Comparison of ENCODE assay signal across 10 cellular contexts in the genomic region with DNA sequence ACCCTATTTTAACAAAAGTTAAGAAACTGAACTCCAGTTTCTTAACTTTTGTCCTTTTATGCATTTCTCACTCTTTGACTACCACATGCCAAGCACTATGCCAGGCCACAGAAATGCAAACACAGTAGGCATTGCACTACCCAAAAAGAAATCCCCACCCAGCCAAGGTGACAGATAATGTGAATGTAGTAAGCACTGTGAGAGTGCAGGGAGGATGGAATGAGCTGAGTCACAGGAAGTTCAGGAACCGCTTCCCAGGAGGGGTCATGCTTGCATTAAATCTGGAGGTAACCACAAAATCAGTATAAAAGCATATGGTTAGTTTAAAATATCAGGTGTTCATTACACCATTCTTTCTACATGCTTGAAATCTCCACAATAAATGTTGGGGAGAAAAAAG. TPM values are rescaled to one million over a fixed set of nuclear protein-coding genes. Genes with fewer than 3 reads are reported as not detected.
DNase-seq lines count a peak whose midpoint lies in the region; ATAC-seq and TF ChIP-seq lines count a peak whose summit lies in the region.
"Had no signal": no experiment of that assay in that cellular context is flagged by ENCODE, and none has a peak within 500 bp of the region (broad histone marks: within the 10 kb centered on the region; RNA-seq: fewer than 3 reads in every experiment).

No MANE protein-coding gene starts in this region.

- TF ChIP-seq POLR2A in stomach (IDR thresholded peaks at IDR 0.05): no peak
- TF ChIP-seq POLR2A in transverse colon (IDR thresholded peaks at IDR 0.05): no peak

- WGBS in stomach, 5 donors: 42 to 61% (median 58%) methylated on average over 1 of the region's 1 CpG
- WGBS in transverse colon (ENCODE audit: low coverage in 1 of 2), 2 donors: 60 to 83% methylated on average over 1 of the region's 1 CpG

- H3K27ac ChIP-seq in SJSA1: peak overlapping the region; percentile 81
- H3K27ac ChIP-seq in epithelial cell of prostate: peak overlapping the region; percentile 95
- peak overlapping the region in 3 of 5 donors; percentile 20 to 56 (median 43) for H3K27ac ChIP-seq in stomach
- no peak overlapping the region for H3K27ac ChIP-seq in transverse colon

- DNase-seq in activated naive CD4-positive, alpha-beta T cell treated with anti-CD3 and anti-CD28 coated beads, Interleukin-2, amount 10 ng/mL, durations not matched to agents 7 days and 5 days: no peak
- no peak for DNase-seq in activated naive CD4-positive, alpha-beta T cell treated with anti-CD3 and anti-CD28 coated beads, Interleukin-2, amount 50 U/mL, for 16 hours
- peak; percentile 85 to 88 for DNase-seq in SJSA1 (ENCODE audit: low read depth in 1 of 2, low spot score in 2 of 2)
- no peak for DNase-seq in epithelial cell of prostate (ENCODE audit: low read depth, low spot score)
- DNase-seq in stomach: no peak
- DNase-seq in left ventricle myocardium superior: no peak
- DNase-seq in transverse colon: no peak
- DNase-seq: effector memory CD8-positive, alpha-beta T cell had no signal

- no peaks in the 10 kb centered on the region for H3K27me3 ChIP-seq in SJSA1 (replicated peaks)
- no peaks in the 10 kb centered on the region for H3K27me3 ChIP-seq in stomach
- no peaks in the 10 kb centered on the region for H3K27me3 ChIP-seq in transverse colon

- H3K27me3 Mint-ChIP-seq in activated naive CD4-positive, alpha-beta T cell treated with anti-CD3 and anti-CD28 coated beads, Interleukin-2, amount 10 ng/mL, durations not matched to agents 7 days and 5 days: no peaks in the 10 kb centered on the region
- H3K27me3 Mint-ChIP-seq: effector memory CD8-positive, alpha-beta T cell; IgD-negative memory B cell had no signal

- in situ Hi-C loops in transverse colon (cut with MboI; ENCODE audit: low pct_ligation_motif_present in 1 of 4, low pct_unique_long_range_greater_than_20kb in 1 of 4, low sequenced_read_pairs in 3 of 4): no loop called here

- ATAC-seq in GM18498 (IDR thresholded peaks at IDR 0.05; ENCODE audit: unreplicated experiment) (no peak), left ventricle myocardium superior (no peak)
- ATAC-seq: effector memory CD8-positive, alpha-beta T cell had no signal

- peaks cover 40% of the 10 kb centered on the region for H3K4me1 Mint-ChIP-seq in activated naive CD4-positive, alpha-beta T cell treated with anti-CD3 and anti-CD28 coated beads, Interleukin-2, amount 10 ng/mL, durations not matched to agents 7 days and 5 days

- no peak for TF ChIP-seq EP300 in stomach (IDR thresholded peaks at IDR 0.05)
- TF ChIP-seq EP300 in transverse colon (IDR thresholded peaks at IDR 0.05; ENCODE audit: low read depth): no peak

- CTCF ChIA-PET in activated naive CD4-positive, alpha-beta T cell treated with anti-CD3 and anti-CD28 coated beads, Interleukin-2, amount 10 ng/mL, durations not matched to agents 7 days and 5 days (lab: Charles Lee): interaction anchor here (0.6 to 1.4 kb wide), 2 partner anchors 8 to 405 kb away, joined by 3 read pairs; no protein-coding TSS in a partner anchor

- TF ChIP-seq CTCF in stomach (IDR thresholded peaks at IDR 0.05): no peak
- no peak for TF ChIP-seq CTCF in transverse colon (IDR thresholded peaks at IDR 0.05)

- no peak overlapping the region for H3K4me3 ChIP-seq in SJSA1
- no peak overlapping the region for H3K4me3 ChIP-seq in stomach
- H3K4me3 ChIP-seq in transverse colon: no peak overlapping the region

- H3K4me3 Mint-ChIP-seq in activated naive CD4-positive, alpha-beta T cell treated with anti-CD3 and anti-CD28 coated beads, Interleukin-2, amount 10 ng/mL, durations not matched to agents 7 days and 5 days: no peak overlapping the region
- H3K4me3 Mint-ChIP-seq: effector memory CD8-positive, alpha-beta T cell; IgD-negative memory B cell had no signal

- H3K4me1 ChIP-seq in SJSA1 (replicated peaks): peaks cover 77% of the 10 kb centered on the region
- peaks cover 9 to 40% (median 15%) of the 10 kb centered on the region in 4 donors for H3K4me1 ChIP-seq in stomach
- H3K4me1 ChIP-seq in transverse colon: peaks cover 3 to 15% (median 9%) of the 10 kb centered on the region in 4 donors

- H3K9me3 ChIP-seq in SJSA1 (replicated peaks) (no peaks in the 10 kb centered on the region), stomach (no peaks in the 10 kb centered on the region), transverse colon (no peaks in the 10 kb centered on the region)

- H3K36me3 Mint-ChIP-seq in activated naive CD4-positive, alpha-beta T cell treated with anti-CD3 and anti-CD28 coated beads, Interleukin-2, amount 10 ng/mL, durations not matched to agents 7 days and 5 days: peaks cover 12% of the 10 kb centered on the region
- H3K36me3 Mint-ChIP-seq: IgD-negative memory B cell had no signal

- H3K36me3 ChIP-seq in SJSA1: no peaks in the 10 kb centered on the region
- H3K36me3 ChIP-seq in stomach: peaks cover 0 to 23% (median 13%) of the 10 kb centered on the region in 4 donors
- H3K36me3 ChIP-seq in transverse colon: no peaks in the 10 kb centered on the region

- H3K9me3 Mint-ChIP-seq in activated naive CD4-positive, alpha-beta T cell treated with anti-CD3 and anti-CD28 coated beads, Interleukin-2, amount 10 ng/mL, durations not matched to agents 7 days and 5 days: no peaks in the 10 kb centered on the region
- H3K9me3 Mint-ChIP-seq: effector memory CD8-positive, alpha-beta T cell; IgD-negative memory B cell had no signal

- intact Hi-C loops in stomach (cut with DNase I; ENCODE audit: low total_unique reads) (no loop called here), left ventricle myocardium superior (cut with micrococcal nuclease) (no loop called here), transverse colon (cut with DNase I; ENCODE audit: low total_unique reads) (no loop called here)

- peak overlapping the region; percentile 43 for H3K27ac Mint-ChIP-seq in activated naive CD4-positive, alpha-beta T cell treated with anti-CD3 and anti-CD28 coated beads, Interleukin-2, amount 10 ng/mL, durations not matched to agents 7 days and 5 days
- H3K27ac Mint-ChIP-seq: effector memory CD8-positive, alpha-beta T cell had no signal

RNA-seq across cellular contexts. Expression of a gene that starts 20.1 kb away (rescaled TPM):
- total RNA-seq in SJSA1 (2014; rRNA removed; shearing (Covaris generic)): not detected in 2 replicates
- total RNA-seq in stomach (not detected), left ventricle myocardium superior (not detected), transverse colon (under 1 TPM in 1 of 4 donors, not detected in 3; 0.14 TPM)
- 1 to 10 TPM in 1 of 3 donors, not detected in 2; 6.5 TPM for polyA plus RNA-seq in stomach
- polyA plus RNA-seq: IgD-negative memory B cell had no signal

RNA-seq across cellular contexts. Expression of a gene that starts 27.8 kb away (rescaled TPM):
- total RNA-seq in SJSA1 (2014; rRNA removed; shearing (Covaris generic)): 118 and 155 TPM in 2 replicates
- 10 to 100 TPM; 16.3 to 99.5 (median 88.9) TPM for total RNA-seq in stomach
- 100 to 1,000 TPM; 123 to 163 (median 163) TPM for polyA plus RNA-seq in stomach
- total RNA-seq in left ventricle myocardium superior: 34.6 TPM
- 100 to 1,000 TPM in 2 of 4 donors, 10 to 100 TPM in 2; 54.9 to 168 (median 100) TPM for total RNA-seq in transverse colon

RNA-seq across cellular contexts. Expression of a gene that starts 34.4 kb away (rescaled TPM):
- total RNA-seq in SJSA1 (2014; rRNA removed; shearing (Covaris generic)): 18.5 and 19.1 TPM in 2 replicates
- total RNA-seq in stomach: 10 to 100 TPM; 16.2 to 70.7 (median 37.9) TPM
- polyA plus RNA-seq in stomach: 10 to 100 TPM; 27.3 to 82.4 (median 58.3) TPM
- 48.4 TPM for total RNA-seq in left ventricle myocardium superior
- 10 to 100 TPM; 32.4 to 81.1 (median 47.9) TPM for total RNA-seq in transverse colon

Comparison
In these comparisons a context has a peak if more than half of its experiments do, and no peak if none do; other contexts are left out.
1. DNase-seq: peak in SJSA1 (2 of 2); none in activated naive CD4-positive, alpha-beta T cell treated with anti-CD3 and anti-CD28 coated beads, Interleukin-2, amount 10 ng/mL, durations not matched to agents 7 days and 5 days (single experiment), activated naive CD4-positive, alpha-beta T cell treated with anti-CD3 and anti-CD28 coated beads, Interleukin-2, amount 50 U/mL, for 16 hours (single experiment), epithelial cell of prostate (single experiment), stomach (single experiment), left ventricle myocardium superior (single experiment) and transverse colon (single experiment).
2. H3K27ac ChIP-seq: peak in SJSA1 (single experiment), epithelial cell of prostate (single experiment) and stomach (3 of 5); none in transverse colon (0 of 4).